ENCODE assay signal across 18 cellular contexts in genomic region chr3:61141184-61141583, GRCh38.
"Had no signal": no experiment of that assay in that cellular context is flagged by ENCODE, and none has a peak within 500 bp of the region (broad histone marks: within the 10 kb centered on the region; RNA-seq: fewer than 3 reads in every experiment).

No MANE protein-coding gene starts in this region.

- H3K27ac Mint-ChIP-seq: activated CD4-positive, alpha-beta T cell treated with anti-CD3 and anti-CD28 coated beads, Interleukin-2, amount 10 ng/mL, durations not matched to agents 7 days and 5 days; activated naive CD4-positive, alpha-beta T cell treated with anti-CD3 and anti-CD28 coated beads, Interleukin-2, amount 10 ng/mL, durations not matched to agents 7 days and 5 days; activated T-helper 2 cell treated with anti-CD3 and anti-CD28 coated beads, Interferon-gamma antibody, Interleukin-2, Interleukin-4, amounts not matched to agents 10 μg/mL and 5 μg/mL and 100 μg/mL, durations not matched to agents 14 hours and 24 hours and 36 hours; nephron; stimulated activated naive CD8-positive, alpha-beta T cell treated with anti-CD3 and anti-CD28 coated beads, Interleukin-15, Interleukin-2, amounts not matched to agents 100 ng/mL and 50 ng/mL, for 24 hours had no signal

- H3K27ac ChIP-seq: adrenal gland, body of pancreas, coronary artery, epithelial cell of prostate, gastrocnemius medialis, pancreas had no signal

- H3K4me1 ChIP-seq: adrenal gland, body of pancreas, gastrocnemius medialis, pancreas had no signal

- H3K27me3 Mint-ChIP-seq: activated CD4-positive, alpha-beta T cell treated with anti-CD3 and anti-CD28 coated beads, Interleukin-2, amount 10 ng/mL, durations not matched to agents 7 days and 5 days; activated naive CD4-positive, alpha-beta T cell treated with anti-CD3 and anti-CD28 coated beads, Interleukin-2, amount 10 ng/mL, durations not matched to agents 7 days and 5 days; stimulated activated naive CD8-positive, alpha-beta T cell treated with anti-CD3 and anti-CD28 coated beads, Interleukin-15, Interleukin-2, amounts not matched to agents 100 ng/mL and 50 ng/mL, for 24 hours had no signal

- DNase-seq: activated CD4-positive, alpha-beta T cell treated with anti-CD3 and anti-CD28 coated beads, Interleukin-2, amount 10 ng/mL, durations not matched to agents 7 days and 5 days; activated CD4-positive, CD25-positive, alpha-beta regulatory T cell; activated CD8-positive, alpha-beta memory T cell treated with anti-CD3 and anti-CD28 coated beads for 24 hours; activated naive CD4-positive, alpha-beta T cell treated with anti-CD3 and anti-CD28 coated beads, Interleukin-2, amount 10 ng/mL, durations not matched to agents 7 days and 5 days; adrenal gland; body of pancreas; central memory CD4-positive, alpha-beta T cell; effector CD8-positive, alpha-beta T cell; gastrocnemius medialis; pancreas; stimulated activated CD4-positive, alpha-beta T cell treated with anti-CD3 and anti-CD28 coated beads, Interleukin-4, amount 100 ng/mL, for 1 hour; stimulated activated CD8-positive, alpha-beta memory T cell treated with anti-CD3 and anti-CD28 coated beads, Interleukin-4, amount 100 ng/mL, for 48 hours had no signal

- H3K4me3 Mint-ChIP-seq: activated CD4-positive, alpha-beta T cell treated with anti-CD3 and anti-CD28 coated beads, Interleukin-2, amount 10 ng/mL, durations not matched to agents 7 days and 5 days; activated naive CD4-positive, alpha-beta T cell treated with anti-CD3 and anti-CD28 coated beads, Interleukin-2, amount 10 ng/mL, durations not matched to agents 7 days and 5 days; nephron; stimulated activated naive CD8-positive, alpha-beta T cell treated with anti-CD3 and anti-CD28 coated beads, Interleukin-15, Interleukin-2, amounts not matched to agents 100 ng/mL and 50 ng/mL, for 24 hours had no signal

- H3K4me3 ChIP-seq: adrenal gland, body of pancreas, coronary artery, gastrocnemius medialis, pancreas had no signal

- H3K9me3 Mint-ChIP-seq: activated naive CD4-positive, alpha-beta T cell treated with anti-CD3 and anti-CD28 coated beads, Interleukin-2, amount 10 ng/mL, durations not matched to agents 7 days and 5 days; activated T-helper 2 cell treated with anti-CD3 and anti-CD28 coated beads, Interferon-gamma antibody, Interleukin-2, Interleukin-4, amounts not matched to agents 10 μg/mL and 5 μg/mL and 100 μg/mL, durations not matched to agents 14 hours and 24 hours and 36 hours; stimulated activated naive CD8-positive, alpha-beta T cell treated with anti-CD3 and anti-CD28 coated beads, Interleukin-15, Interleukin-2, amounts not matched to agents 100 ng/mL and 50 ng/mL, for 24 hours had no signal

- H3K36me3 ChIP-seq: adrenal gland, gastrocnemius medialis, pancreas had no signal

- H3K9me3 ChIP-seq: adrenal gland, body of pancreas, gastrocnemius medialis, pancreas had no signal

- H3K4me1 Mint-ChIP-seq: activated CD4-positive, alpha-beta T cell treated with anti-CD3 and anti-CD28 coated beads, Interleukin-2, amount 10 ng/mL, durations not matched to agents 7 days and 5 days; activated naive CD4-positive, alpha-beta T cell treated with anti-CD3 and anti-CD28 coated beads, Interleukin-2, amount 10 ng/mL, durations not matched to agents 7 days and 5 days; nephron had no signal

- H3K36me3 Mint-ChIP-seq: activated naive CD4-positive, alpha-beta T cell treated with anti-CD3 and anti-CD28 coated beads, Interleukin-2, amount 10 ng/mL, durations not matched to agents 7 days and 5 days had no signal

- H3K27me3 ChIP-seq: adrenal gland, body of pancreas, gastrocnemius medialis, pancreas had no signal

- ATAC-seq: body of pancreas, gastrocnemius medialis, left lobe of liver, pancreas had no signal
